In genomic region chr10:113424304-113424721, GRCh38 we compare ENCODE assay signal across 16 cellular contexts.
DNase-seq lines count a peak whose midpoint lies in the region; ATAC-seq and TF ChIP-seq lines count a peak whose summit lies in the region.
"Had no signal": no experiment of that assay in that cellular context is flagged by ENCODE, and none has a peak within 500 bp of the region (broad histone marks: within the 10 kb centered on the region; RNA-seq: fewer than 3 reads in every experiment).

No MANE protein-coding gene starts in this region.

- TF ChIP-seq CTCF in nephron progenitor cell (IDR thresholded peaks at IDR 0.05) (no peak), testis (IDR thresholded peaks at IDR 0.05) (no peak)

- peaks cover 3% of the 10 kb centered on the region for H3K27me3 Mint-ChIP-seq in nephron progenitor cell (ENCODE audit: low read depth, poor library complexity)

- no peak overlapping the region for H3K4me3 Mint-ChIP-seq in nephron progenitor cell
- H3K4me3 Mint-ChIP-seq: H9 had no signal

- peaks cover 29% of the 10 kb centered on the region for H3K4me1 Mint-ChIP-seq in nephron progenitor cell
- H3K4me1 Mint-ChIP-seq: H9 had no signal

- intact Hi-C loops in testis (cut with DNase I; ENCODE audit: low total_unique reads), result no loop called here

- peaks cover 22% of the 10 kb centered on the region for H3K9me3 Mint-ChIP-seq in nephron progenitor cell

- H3K36me3 ChIP-seq in testis (ENCODE audit: low read depth, missing control alignments), result no peaks in the 10 kb centered on the region

- no peak for ATAC-seq in HG03097 (IDR thresholded peaks at IDR 0.05; ENCODE audit: low FRiP score, unreplicated experiment)
- ATAC-seq: HepG2 had no signal

- no peaks in the 10 kb centered on the region for H3K9me3 ChIP-seq in testis

- H3K27me3 ChIP-seq in testis, result no peaks in the 10 kb centered on the region

- H3K4me1 ChIP-seq in testis, result no peaks in the 10 kb centered on the region

- WGBS in testis, 2 donors, result 56 to 58% methylated on average over 9 of the region's 9 CpGs

- no peak overlapping the region for H3K27ac ChIP-seq in testis

- H3K4me3 ChIP-seq in testis, result no peak overlapping the region

- peak overlapping the region; percentile 36 for H3K27ac Mint-ChIP-seq in nephron progenitor cell
- H3K27ac Mint-ChIP-seq: H9 had no signal

- DNase-seq in GM03348 (ENCODE audit: low spot score) (peak; percentile 55), fibroblast of gingiva (ENCODE audit: low read depth) (peak; percentile 26), nephron progenitor cell (no peak), testis (peak; percentile 20), SKM-1 (lab: John Stamatoyannopoulos, UW; ENCODE audit: unreplicated experiment) (no peak)
- DNase-seq in stimulated activated CD4-positive, alpha-beta T cell treated with anti-CD3 and anti-CD28 coated beads, Interleukin-12 subunit alpha, Interleukin-12 subunit beta, amount 100 ng/mL, for 4 hours, result no peak
- DNase-seq: C1 segment of cervical spinal cord, COR-L47, DMS153, H9, NCI-H1105 treated with DMSO at 0.1 percent for 48 hours, NCI-H187 treated with DMSO at 0.1 percent for 48 hours, NCI-H446, PC-3 had no signal

- TF ChIP-seq POLR2A in testis (IDR thresholded peaks at IDR 0.05), result no peak

- peaks cover 5% of the 10 kb centered on the region for H3K36me3 Mint-ChIP-seq in nephron progenitor cell (ENCODE audit: low read depth)

Comparison
In these comparisons a context has a peak if more than half of its experiments do, and no peak if none do; other contexts are left out.
1. DNase-seq: peak in GM03348 (single experiment), fibroblast of gingiva (single experiment) and testis (single experiment); none in nephron progenitor cell (single experiment), stimulated activated CD4-positive, alpha-beta T cell treated with anti-CD3 and anti-CD28 coated beads, Interleukin-12 subunit alpha, Interleukin-12 subunit beta, amount 100 ng/mL, for 4 hours (single experiment) and SKM-1 (single experiment).